ENCODE assay signal across 20 cellular contexts in the genomic region with DNA sequence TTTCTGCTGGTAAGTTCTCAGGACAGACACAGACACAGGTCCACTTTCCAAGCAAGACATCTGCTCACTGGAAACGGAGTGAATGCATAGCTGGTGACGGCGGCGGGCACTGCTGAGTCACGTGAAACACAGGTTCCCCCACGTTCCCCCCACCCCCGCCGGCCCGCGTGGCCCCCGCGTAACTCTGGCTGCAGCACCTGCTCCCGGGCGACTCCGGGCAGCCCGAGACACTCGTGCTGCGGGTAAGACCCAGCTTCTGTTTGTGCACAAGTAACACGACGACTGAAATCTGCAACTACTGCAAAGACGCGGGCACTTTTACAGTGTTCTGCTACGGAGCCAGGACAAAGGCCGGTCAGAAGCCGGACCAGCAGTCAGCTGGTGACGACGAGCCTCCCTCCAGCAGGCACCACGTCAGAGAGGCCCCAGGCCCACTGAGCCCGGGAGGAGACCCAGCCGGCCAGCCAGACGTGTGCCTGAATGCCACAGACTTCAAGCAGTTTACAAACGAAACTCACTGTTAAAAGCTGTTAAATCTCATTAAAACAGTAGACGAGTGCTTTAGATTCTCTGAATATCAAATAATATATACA. TPM values are rescaled to one million over a fixed set of nuclear protein-coding genes. Genes with fewer than 3 reads are reported as not detected.
DNase-seq lines count a peak whose midpoint lies in the region; ATAC-seq, FAIRE-seq and TF ChIP-seq lines count a peak whose summit lies in the region.
"Had no signal": no experiment of that assay in that cellular context is flagged by ENCODE, and none has a peak within 500 bp of the region (broad histone marks: within the 10 kb centered on the region; RNA-seq: fewer than 3 reads in every experiment).

No MANE protein-coding gene starts in this region.

- H3K9me3 ChIP-seq in GM12878 (replicated peaks; ENCODE audit: control insufficient read depth, insufficient read depth, low read length) (no peaks in the 10 kb centered on the region; the same call in 2 of the 3 replicates), sigmoid colon (no peaks in the 10 kb centered on the region)
- H3K9me3 ChIP-seq: SJCRH30 had no signal

- H4K20me1 ChIP-seq in GM12878 (ENCODE audit: control insufficient read depth, insufficient read depth), result no peaks in the 10 kb centered on the region

- no peak overlapping the region for H3K27ac ChIP-seq in GM12878 (ENCODE audit: control insufficient read depth, insufficient read depth)
- peak overlapping the region; percentile 59 to 74 (median 68) for H3K27ac ChIP-seq in sigmoid colon
- H3K27ac ChIP-seq: 22Rv1, SJCRH30 had no signal

- no peak overlapping the region for H3K9ac ChIP-seq in GM12878 (ENCODE audit: control insufficient read depth, insufficient read depth, low read length)

- TF ChIP-seq EP300 in GM12878 (IDR thresholded peaks at IDR 0.05; ENCODE audit: borderline replicate concordance in 1 of 2, control insufficient read depth in 1 of 2, low read depth in 2 of 2, low read length in 2 of 2) (no peak), sigmoid colon (IDR thresholded peaks at IDR 0.05) (no peak)

- TF ChIP-seq CTCF in GM12878 (IDR thresholded peaks at IDR 0.05 in 2 of 3, conservative IDR thresholded peaks at IDR 0.05 in 1 of 3; ENCODE audit: control insufficient read depth in 2 of 3, extremely low read depth in 1 of 3, insufficient read depth in 1 of 3, low read depth in 3 of 3, low read length in 3 of 3) (no peak), sigmoid colon (IDR thresholded peaks at IDR 0.05) (no peak)

- H3K27me3 ChIP-seq in GM12878 (replicated peaks in 1 of 2; ENCODE audit: control insufficient read depth in 2 of 2, insufficient read depth in 2 of 2, low read length in 1 of 2) (no peaks in the 10 kb centered on the region), sigmoid colon (no peaks in the 10 kb centered on the region)
- H3K27me3 ChIP-seq: SJCRH30 had no signal

- in situ Hi-C loops in GM12878 (cut with MboI), result loop anchor here (5.0 kb wide), 1 partner anchor 208 kb away; no protein-coding TSS in a partner anchor

- H3K4me3 ChIP-seq in GM12878 (no peak overlapping the region), sigmoid colon (no peak overlapping the region)
- H3K4me3 ChIP-seq: SJCRH30 had no signal

- ATAC-seq in GM12878 (no peak), HG02981 (IDR thresholded peaks at IDR 0.05; ENCODE audit: unreplicated experiment) (no peak)

- H3K4me1 ChIP-seq in GM12878 (ENCODE audit: control insufficient read depth, insufficient read depth, low read length) (no peaks in the 10 kb centered on the region), sigmoid colon (peaks cover 0 to 24% (median 20%) of the 10 kb centered on the region in 4 donors)
- H3K4me1 ChIP-seq: SJCRH30 had no signal

- 93% methylated on average over 33 of the region's 33 CpGs for WGBS in GM12878 (ENCODE audit: insufficient coverage, insufficient replicate concordance, low lambda C conversion rate, missing lambda C conversion rate)
- WGBS in sigmoid colon, 2 donors, result 89 to 91% methylated on average over 33 of the region's 33 CpGs

- H3K36me3 ChIP-seq in GM12878 (ENCODE audit: control insufficient read depth in 2 of 2, insufficient read depth in 2 of 2, low read length in 1 of 2) (peaks cover 14 to 21% of the 10 kb centered on the region in 2 experiments; a peak in 3 of 4 replicates), sigmoid colon (peaks cover 2 to 51% (median 23%) of the 10 kb centered on the region in 4 donors)

- no peak for TF ChIP-seq RAD21 in GM12878 (IDR thresholded peaks at IDR 0.05; ENCODE audit: insufficient read depth, low read depth, low read length)

- no peak for TF ChIP-seq POLR2A in GM12878 (IDR thresholded peaks at IDR 0.05; ENCODE audit: low read depth, low read length)
- no peak for TF ChIP-seq POLR2A in sigmoid colon (IDR thresholded peaks at IDR 0.05)

- intact Hi-C loops in GM12878 (cut with micrococcal nuclease; ENCODE audit: unreplicated experiment) (loop anchor here (5.0 kb wide), 1 partner anchor 162 kb away; no protein-coding TSS in a partner anchor), sigmoid colon (cut with DNase I) (loop anchor here (2.0 to 5.0 kb wide), 2 partner anchors 145 to 162 kb away; a partner anchor contains a TSS)

- no peak overlapping the region for H2AFZ ChIP-seq in GM12878 (ENCODE audit: control insufficient read depth, low read depth, low read length)

- no peak for FAIRE-seq in GM12878 (lab: Jason Lieb, UNC)
- FAIRE-seq: GM19239, H1 had no signal

- SMC1A ChIA-PET in GM12878 (lab: Charles Lee; ENCODE audit: uncharacterized antibody, unreplicated experiment), result interaction anchor here (0.8 to 1.4 kb wide), 4 partner anchors 36 to 164 kb away, joined by 3 to 4 read pairs (median 4); no protein-coding TSS in a partner anchor

- BruUV-seq in GM12878 (replicated peaks; lab: Mats Ljungman, UMichigan), result TSS peak; percentile 44

- DNase-seq in DMS 273 (lab: John Stamatoyannopoulos, UW; ENCODE audit: unreplicated experiment) (peak; percentile 23), DMS 273 treated with DMSO at 0.1 percent for 48 hours (lab: John Stamatoyannopoulos, UW) (no peak), GM12878 (ENCODE audit: low read depth, low spot score) (no peak), medulla oblongata (ENCODE audit: extremely low spot score) (peak; percentile 35), sigmoid colon (no peak), DMS153 treated with DMSO at 0.1 percent for 48 hours (lab: John Stamatoyannopoulos, UW; ENCODE audit: unreplicated experiment) (no peak)
- no peak for DNase-seq in stimulated activated CD4-positive, alpha-beta T cell treated with anti-CD3 and anti-CD28 coated beads, Interleukin-4, amount 100 ng/mL, for 24 hours
- DNase-seq: GF-D8; KG1; MV-4-11; NCI-H1694 treated with DMSO at 0.1 percent for 48 hours; NCI-H2107; NCI-H510A; NCI-H748 treated with DMSO at 0.1 percent for 48 hours; NK-92 treated with Interleukin-12 subunit alpha and Interleukin-12 subunit beta, amount 100 ng/mL, for 24 hours; SJCRH30 had no signal

- no peaks in the 10 kb centered on the region for H3K79me2 ChIP-seq in GM12878 (ENCODE audit: control insufficient read depth, insufficient read depth, low read length)

- no peak overlapping the region for H3K4me2 ChIP-seq in GM12878 (ENCODE audit: control insufficient read depth, insufficient read depth)

- POLR2A ChIA-PET in GM12878 (lab: Charles Lee), result no interaction called here

- CTCF ChIA-PET in GM12878 (lab: Yijun Ruan, JAX), result interaction anchor here (0.8 to 2.1 kb wide), 5 partner anchors 10 to 221 kb away, joined by 3 to 7 read pairs (median 3); no protein-coding TSS in a partner anchor

- RAD21 ChIA-PET in GM12878 (lab: Charles Lee; ENCODE audit: unreplicated experiment), result interaction anchor here (1.4 to 3.6 kb wide), 2 partner anchors 98 to 164 kb away, joined by 4 to 35 read pairs; no protein-coding TSS in a partner anchor

TF ChIP-seq in GM12878, 131 proteins besides CTCF, POLR2A, EP300 and RAD21 (continues in another document):
- TF ChIP-seq YY1 (IDR thresholded peaks at IDR 0.05; ENCODE audit: low read depth, low read length), result no peak
- no peak for TF ChIP-seq TCF12 (IDR thresholded peaks at IDR 0.05; ENCODE audit: low read depth, low read length)
- no peak for TF ChIP-seq NFXL1 (IDR thresholded peaks at IDR 0.05; ENCODE audit: borderline replicate concordance)
- no peak for TF ChIP-seq JUND (IDR thresholded peaks at IDR 0.05; ENCODE audit: low read depth, low read length)
- TF ChIP-seq, protein P1, sequence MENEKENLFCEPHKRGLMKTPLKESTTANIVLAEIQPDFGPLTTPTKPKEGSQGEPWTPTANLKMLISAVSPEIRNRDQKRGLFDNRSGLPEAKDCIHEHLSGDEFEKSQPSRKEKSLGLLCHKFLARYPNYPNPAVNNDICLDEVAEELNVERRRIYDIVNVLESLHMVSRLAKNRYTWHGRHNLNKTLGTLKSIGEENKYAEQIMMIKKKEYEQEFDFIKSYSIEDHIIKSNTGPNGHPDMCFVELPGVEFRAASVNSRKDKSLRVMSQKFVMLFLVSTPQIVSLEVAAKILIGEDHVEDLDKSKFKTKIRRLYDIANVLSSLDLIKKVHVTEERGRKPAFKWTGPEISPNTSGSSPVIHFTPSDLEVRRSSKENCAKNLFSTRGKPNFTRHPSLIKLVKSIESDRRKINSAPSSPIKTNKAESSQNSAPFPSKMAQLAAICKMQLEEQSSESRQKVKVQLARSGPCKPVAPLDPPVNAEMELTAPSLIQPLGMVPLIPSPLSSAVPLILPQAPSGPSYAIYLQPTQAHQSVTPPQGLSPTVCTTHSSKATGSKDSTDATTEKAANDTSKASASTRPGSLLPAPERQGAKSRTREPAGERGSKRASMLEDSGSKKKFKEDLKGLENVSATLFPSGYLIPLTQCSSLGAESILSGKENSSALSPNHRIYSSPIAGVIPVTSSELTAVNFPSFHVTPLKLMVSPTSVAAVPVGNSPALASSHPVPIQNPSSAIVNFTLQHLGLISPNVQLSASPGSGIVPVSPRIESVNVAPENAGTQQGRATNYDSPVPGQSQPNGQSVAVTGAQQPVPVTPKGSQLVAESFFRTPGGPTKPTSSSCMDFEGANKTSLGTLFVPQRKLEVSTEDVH (IDR thresholded peaks at IDR 0.05; ENCODE audit: low read depth, partially characterized antibody), result no peak
- TF ChIP-seq SREBF2 (IDR thresholded peaks at IDR 0.05; ENCODE audit: low read length), result no peak
- TF ChIP-seq CHD1 (IDR thresholded peaks at IDR 0.05; ENCODE audit: low read depth, low read length), result no peak
- no peak for TF ChIP-seq EGR1 (IDR thresholded peaks at IDR 0.05; ENCODE audit: borderline replicate concordance in 1 of 2, low read depth in 2 of 2, low read length in 2 of 2)
- TF ChIP-seq NRF1 (conservative IDR thresholded peaks at IDR 0.05; ENCODE audit: low read depth, low read length), result no peak
- TF ChIP-seq ZNF217 (IDR thresholded peaks at IDR 0.05), result no peak

RNA-seq across cellular contexts. Expression of a gene that starts 12.9 kb away (rescaled TPM):
- total RNA-seq in GM12878 (2013; cell fraction: nucleolus; rRNA removed), result 26.0 and 27.5 TPM in 2 replicates
- total RNA-seq in GM12878 (2014; rRNA removed) (29.7 and 32.8 TPM in 2 replicates), GM12878 (2014; rRNA removed; fragmentation: Illumina TruSeq; extraction: Trizol) (40.9 and 41.2 TPM in 2 replicates), GM12878 (2021) (30.6 and 31.3 TPM in 2 replicates), sigmoid colon (10 to 100 TPM; 35.7 to 45.3 (median 40.5) TPM)
- polyA plus RNA-seq in GM12878 (2011; ENCODE audit: low read depth), result 24.6 TPM
- polyA plus RNA-seq in GM12878 (2011; rRNA removed) (37.0 and 38.5 TPM in 2 replicates), GM12878 (2014; fragmentation: Illumina TruSeq; extraction: Trizol) (39.9 and 40.8 TPM in 2 replicates), GM12878 (2014; fragmentation: Nextera tagmentation; extraction: Ambion mirVana) (10 to 100 TPM; 39.1 to 42.0 TPM), GM12878 (2014; rRNA removed) (29.8 and 34.5 TPM in 2 replicates), GM12878 (2016; fragmentation: Nextera tagmentation; extraction: Ambion mirVana) (10 to 100 TPM; 43.6 to 50.8 TPM), sigmoid colon (10 to 100 TPM; 23.4 to 28.4 (median 27.1) TPM)
- 24.0 and 24.7 TPM in 2 replicates for polyA plus RNA-seq in GM12878 (2011; cell fraction: cytosol; rRNA removed)
- polyA plus RNA-seq in GM12878 (2011; cell fraction: nucleus; rRNA removed), result 23.9 and 27.9 TPM in 2 replicates
- 37.6 and 38.4 TPM in 2 replicates for polyA plus RNA-seq in GM12878 (2012)
- 31.3 and 32.5 TPM in 2 replicates for polyA minus RNA-seq in GM12878 (2011; rRNA and poly(A)+ RNA removed)
- polyA minus RNA-seq in GM12878 (2011; cell fraction: cytosol; rRNA and poly(A)+ RNA removed), result 8.3 and 15.9 TPM in 2 replicates
- polyA minus RNA-seq in GM12878 (2011; cell fraction: nucleus; rRNA and poly(A)+ RNA removed), result 11.7 and 21.0 TPM in 2 replicates

Comparison
In these comparisons a context has a peak if more than half of its experiments do, and no peak if none do; other contexts are left out.
1. DNase-seq: peak in DMS 273 (single experiment) and medulla oblongata (single experiment); none in DMS 273 treated with DMSO at 0.1 percent for 48 hours (single experiment), GM12878 (single experiment), sigmoid colon (single experiment), DMS153 treated with DMSO at 0.1 percent for 48 hours (single experiment) and stimulated activated CD4-positive, alpha-beta T cell treated with anti-CD3 and anti-CD28 coated beads, Interleukin-4, amount 100 ng/mL, for 24 hours (single experiment).